In genomic region chr10:103630156-103630555, GRCh38 we compare ENCODE assay signal across 24 cellular contexts.
A peak's percentile ranks its signal among the peaks of the same experiment; 100 is the strongest.
DNase-seq lines count a peak whose midpoint lies in the region; ATAC-seq, FAIRE-seq and TF ChIP-seq lines count a peak whose summit lies in the region.
"Had no signal": no experiment of that assay in that cellular context is flagged by ENCODE, and none has a peak within 500 bp of the region (broad histone marks: within the 10 kb centered on the region; RNA-seq: fewer than 3 reads in every experiment).

No MANE protein-coding gene starts in this region.

- H3K79me2 ChIP-seq in K562 (ENCODE audit: control insufficient read depth, insufficient read depth, low read length): no peaks in the 10 kb centered on the region
- peaks cover 41% of the 10 kb centered on the region for H3K79me2 ChIP-seq in osteoblast (ENCODE audit: insufficient read depth, low read length)

- H4K20me1 ChIP-seq in BLaER1 (peaks cover 97% of the 10 kb centered on the region), K562 (replicated peaks; ENCODE audit: control insufficient read depth, insufficient read depth, low read length) (no peaks in the 10 kb centered on the region), osteoblast (ENCODE audit: insufficient read depth, low read length) (peaks cover 27% of the 10 kb centered on the region)

- H3K27me3 ChIP-seq in BLaER1: no peaks in the 10 kb centered on the region
- no peaks in the 10 kb centered on the region for H3K27me3 ChIP-seq in K562 (ENCODE audit: control insufficient read depth in 2 of 2, insufficient read depth in 2 of 2, low read length in 2 of 2)
- no peaks in the 10 kb centered on the region for H3K27me3 ChIP-seq in osteoblast (ENCODE audit: insufficient read depth, low read length)
- H3K27me3 ChIP-seq: Peyer's patch had no signal

- ATAC-seq in K562: no peak
- ATAC-seq: A549; CD8-positive, alpha-beta T cell had no signal

- DNase-seq in MV-4-11 (lab: John Stamatoyannopoulos, UW): peak; percentile 23
- DNase-seq in K562 (ENCODE audit: extremely low read depth in 1 of 4, low spot score in 3 of 4): no peak
- peak; percentile 64 for DNase-seq in osteoblast (ENCODE audit: insufficient read length, low spot score, missing footprints)
- no peak for DNase-seq in GM19238 (ENCODE audit: insufficient read length, low spot score)
- no peak for DNase-seq in COR-L47 (lab: John Stamatoyannopoulos, UW)
- DNase-seq in A172 (ENCODE audit: low spot score): no peak
- DNase-seq: CD8-positive, alpha-beta T cell; DMS79; H9; IMR-90; MM.1S; NCI-H1092 treated with DMSO at 0.1 percent for 48 hours; NCI-H146; NCI-H2029 treated with DMSO at 0.1 percent for 48 hours; NCI-H2171 treated with DMSO at 0.1 percent for 48 hours; NCI-H446 treated with DMSO at 0.1 percent for 48 hours; NK-92 treated with Interleukin-12 subunit alpha and Interleukin-12 subunit beta, amount 100 ng/mL, for 24 hours; Peyer's patch; SHP77 had no signal

- no peak for FAIRE-seq in K562 (lab: Jason Lieb, UNC)
- FAIRE-seq: A549, HTR-8/SVneo had no signal

- in situ Hi-C loops in K562 (cut with MboI): no loop called here

- H3K9me3 ChIP-seq in BLaER1: no peaks in the 10 kb centered on the region
- no peaks in the 10 kb centered on the region for H3K9me3 ChIP-seq in K562 (replicated peaks; ENCODE audit: control insufficient read depth, insufficient read depth, low read depth, low read length)
- H3K9me3 ChIP-seq in osteoblast (ENCODE audit: low read depth, low read length): no peaks in the 10 kb centered on the region
- H3K9me3 ChIP-seq: A549, Peyer's patch had no signal

- no peak for TF ChIP-seq CTCF in K562 (IDR thresholded peaks at IDR 0.05 in 2 of 3, conservative IDR thresholded peaks at IDR 0.05 in 1 of 3; ENCODE audit: insufficient read depth in 2 of 3, low read depth in 1 of 3, low read length in 3 of 3)
- no peak for TF ChIP-seq CTCF in osteoblast (IDR thresholded peaks at IDR 0.05; ENCODE audit: extremely low read depth, low read depth, low read length)

- TF ChIP-seq POLR2A in K562 (conservative IDR thresholded peaks at IDR 0.05): no peak

- H3K4me3 ChIP-seq in BLaER1 (no peak overlapping the region), K562 (no peak overlapping the region), osteoblast (ENCODE audit: insufficient read depth, low read length) (no peak overlapping the region)
- H3K4me3 ChIP-seq: A549, Peyer's patch, SK-N-MC had no signal

- BruUV-seq in K562 (replicated peaks; lab: Mats Ljungman, UMichigan): no TSS peak

- 29% methylated on average over 1 of the region's 1 CpG for WGBS in K562 (ENCODE audit: insufficient coverage, low coverage, missing lambda C conversion rate)

- H3K4me2 ChIP-seq in BLaER1 (peak overlapping the region; percentile 54), K562 (ENCODE audit: insufficient read depth, low read length) (no peak overlapping the region), osteoblast (ENCODE audit: insufficient read depth, low read length) (no peak overlapping the region)
- H3K4me2 ChIP-seq: A549 had no signal

- POLR2A ChIA-PET in K562 (lab: Yijun Ruan, JAX): interaction anchor here (0.8 kb wide), 1 partner anchor 9 kb away, joined by 3 read pairs; no protein-coding TSS in a partner anchor

- H3K4me1 ChIP-seq in BLaER1: peaks cover 34% of the 10 kb centered on the region
- peaks cover 0 to 8% of the 10 kb centered on the region in 2 experiments; a peak in 1 of 5 replicates for H3K4me1 ChIP-seq in K562 (replicated peaks in 1 of 2; ENCODE audit: control insufficient read depth in 2 of 2, insufficient read depth in 2 of 2, low read length in 2 of 2)
- peaks cover 5% of the 10 kb centered on the region for H3K4me1 ChIP-seq in osteoblast (ENCODE audit: insufficient read depth, low read length)
- H3K4me1 ChIP-seq: A549, Peyer's patch had no signal

- no peak for TF ChIP-seq RAD21 in K562 (CRISPR knock-in tag; conservative IDR thresholded peaks at IDR 0.05 in 1 of 2, IDR thresholded peaks at IDR 0.05 in 1 of 2)

- no peaks in the 10 kb centered on the region for H3K9me1 ChIP-seq in K562 (ENCODE audit: control insufficient read depth, insufficient read depth, low read length)

- H3K9ac ChIP-seq in BLaER1: no peak overlapping the region
- H3K9ac ChIP-seq in K562 (ENCODE audit: insufficient read depth in 1 of 2, low read depth in 2 of 2, low read length in 2 of 2): no peak overlapping the region

- H2AFZ ChIP-seq in K562 (ENCODE audit: low read depth, low read length) (no peak overlapping the region), osteoblast (ENCODE audit: low read length) (no peak overlapping the region)

- intact Hi-C loops in K562 (cut with micrococcal nuclease): no loop called here

- H3K36me3 ChIP-seq in BLaER1 (peaks cover 93% of the 10 kb centered on the region), K562 (ENCODE audit: control insufficient read depth, insufficient read depth, low read length) (peaks cover 4% of the 10 kb centered on the region; the same call in 1 of the 3 replicates), osteoblast (ENCODE audit: insufficient read depth, low read length) (peaks cover 71% of the 10 kb centered on the region)

- CTCF ChIA-PET in K562 (lab: Yijun Ruan, JAX; ENCODE audit: low intra/inter-chr PET ratio): no interaction called here

- H3K27ac ChIP-seq in BLaER1 (peak overlapping the region; percentile 49; the same call in 1 of the 2 replicates), K562 (ENCODE audit: extremely low read depth, low read depth, low read length) (no peak overlapping the region), osteoblast (ENCODE audit: low read depth, low read length) (no peak overlapping the region)
- H3K27ac ChIP-seq: A549, HL-60, Peyer's patch, SK-N-MC had no signal

- no peak for TF ChIP-seq EP300 in K562 (IDR thresholded peaks at IDR 0.05; ENCODE audit: low read length)

TF ChIP-seq in K562, 482 proteins besides CTCF, POLR2A, EP300 and RAD21:
- TF ChIP-seq SMARCB1 (IDR thresholded peaks at IDR 0.05; ENCODE audit: insufficient read length, low read depth) (no peak), PML (IDR thresholded peaks at IDR 0.05; ENCODE audit: low read length) (no peak), TFE3 (CRISPR knock-in tag; IDR thresholded peaks at IDR 0.05) (peak; percentile 52)

Comparison
In these comparisons a context has a peak if more than half of its experiments do, and no peak if none do; other contexts are left out.
1. DNase-seq: peak in MV-4-11 (single experiment) and osteoblast (single experiment); none in K562 (0 of 4), GM19238 (single experiment), COR-L47 (single experiment) and A172 (single experiment).